1 cellular context compared by ENCODE assay signal in the genomic region with DNA sequence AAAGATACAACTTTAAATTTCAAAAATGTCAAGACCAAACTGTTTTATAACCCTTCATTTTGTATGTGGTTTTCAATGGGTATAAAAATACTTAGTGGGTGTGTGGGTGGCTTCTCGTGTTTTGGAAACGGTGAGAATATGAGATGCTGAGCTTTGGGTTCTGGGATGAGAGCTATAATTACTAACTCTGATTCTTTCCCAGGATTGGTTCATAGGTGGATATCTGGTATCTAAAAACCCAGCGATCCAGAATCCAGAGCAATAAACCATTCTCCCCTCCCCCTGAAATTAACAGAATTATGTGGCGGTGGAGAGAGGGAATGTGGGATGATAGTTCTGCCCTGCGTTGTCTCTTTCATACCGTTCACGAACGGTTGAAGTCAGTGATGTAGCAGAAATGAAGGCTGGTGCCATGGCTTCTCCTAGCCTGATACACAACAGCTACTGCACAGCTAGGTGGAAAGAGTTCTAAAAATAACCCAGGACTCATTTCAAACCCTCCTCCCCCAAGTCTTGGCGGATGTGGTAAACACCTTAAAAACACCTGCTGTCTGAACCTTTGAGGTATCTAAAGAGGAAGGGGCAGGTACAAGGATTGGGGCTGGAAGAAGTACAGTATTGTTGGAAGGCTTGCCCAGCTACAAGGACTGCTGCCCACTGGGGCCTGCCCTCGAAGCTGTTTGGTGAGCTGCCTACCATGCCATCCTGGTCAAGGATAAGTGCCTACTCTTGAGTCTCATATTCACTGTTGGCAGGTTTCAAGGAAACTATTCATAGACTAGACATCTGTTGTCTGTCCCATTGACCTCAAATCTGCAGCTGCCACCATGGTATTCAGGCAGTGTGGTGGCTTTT.
TF ChIP-seq lines count a peak whose summit lies in the region.

No MANE protein-coding gene starts in this region.

TF ChIP-seq in HepG2, 621 proteins besides CTCF, POLR2A, EP300 and RAD21 (continued from another document):
- TF ChIP-seq SNAI1 (CRISPR knock-in tag; IDR thresholded peaks at IDR 0.05; ENCODE audit: borderline replicate concordance) = no peak
